In the genomic region with DNA sequence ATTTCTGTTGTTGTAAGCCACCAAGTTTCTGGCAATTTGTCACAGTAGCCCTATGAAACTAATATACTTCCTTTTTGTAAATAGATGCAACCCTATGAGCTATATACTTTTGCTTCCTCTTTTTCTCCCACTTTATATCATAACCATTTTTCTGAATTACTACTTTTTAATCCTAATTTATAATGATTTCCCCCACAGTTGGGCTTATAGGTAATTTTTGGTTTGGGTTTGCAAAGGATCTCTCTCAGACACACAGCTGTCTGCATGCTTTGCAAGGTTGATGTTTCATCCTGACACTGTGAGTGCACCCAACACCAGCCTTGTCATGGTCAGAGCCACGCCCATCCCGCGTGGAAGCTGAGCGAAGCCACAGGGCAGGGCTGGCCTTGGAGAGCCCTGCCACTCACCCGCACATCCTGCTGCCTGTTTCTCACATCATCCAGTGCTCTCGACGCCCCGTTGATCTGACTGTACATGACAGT, we compare ENCODE assay signal across 8 cellular contexts. TPM values are rescaled to one million over a fixed set of nuclear protein-coding genes. Genes with fewer than 3 reads are reported as not detected.
DNase-seq lines count a peak whose midpoint lies in the region; ATAC-seq and TF ChIP-seq lines count a peak whose summit lies in the region.

No MANE protein-coding gene starts in this region.

- H3K9me3 ChIP-seq in Karpas-422 (ENCODE audit: low read length), result no peaks in the 10 kb centered on the region
- H3K9me3 ChIP-seq in hepatocyte (ENCODE audit: low read depth), result no peaks in the 10 kb centered on the region

- intact Hi-C loops in sciatic nerve (cut with DNase I), result no loop called here

- no peak for TF ChIP-seq POLR2A in GM18505 (IDR thresholded peaks at IDR 0.05; ENCODE audit: borderline replicate concordance, extremely low read depth, insufficient read depth, insufficient read length)

- H3K4me3 Mint-ChIP-seq in activated naive CD4-positive, alpha-beta T cell treated with anti-CD3 and anti-CD28 coated beads, Interleukin-2, amount 10 ng/mL, durations not matched to agents 7 days and 5 days, result no peak overlapping the region
- no peak overlapping the region for H3K4me3 Mint-ChIP-seq in endothelial cell (ENCODE audit: unreplicated experiment)

- peak; percentile 87 for DNase-seq in Karpas-422
- peak; percentile 68 for DNase-seq in activated naive CD4-positive, alpha-beta T cell treated with anti-CD3 and anti-CD28 coated beads, Interleukin-2, amount 10 ng/mL, durations not matched to agents 7 days and 5 days
- DNase-seq in sciatic nerve (ENCODE audit: low spot score), result peak; percentile 67
- no peak for DNase-seq in hepatocyte (ENCODE audit: low spot score)
- DNase-seq in NCI-H2196 (lab: John Stamatoyannopoulos, UW; ENCODE audit: unreplicated experiment), result no peak
- DNase-seq in endothelial cell (ENCODE audit: low spot score), result no peak

- H4K20me1 ChIP-seq in Karpas-422 (ENCODE audit: insufficient read depth, low read depth, low read length) (peaks cover 8% of the 10 kb centered on the region; the same call in 1 of the 2 replicates), hepatocyte (ENCODE audit: insufficient read depth, poor library complexity, severe bottlenecking) (peaks cover 6% of the 10 kb centered on the region)

- WGBS in hepatocyte (ENCODE audit: low lambda C conversion rate, missing lambda C conversion rate), result 92% methylated on average over 8 of the region's 8 CpGs

- peaks cover 69% of the 10 kb centered on the region for H3K36me3 Mint-ChIP-seq in activated naive CD4-positive, alpha-beta T cell treated with anti-CD3 and anti-CD28 coated beads, Interleukin-2, amount 10 ng/mL, durations not matched to agents 7 days and 5 days
- peaks cover 11% of the 10 kb centered on the region for H3K36me3 Mint-ChIP-seq in endothelial cell (ENCODE audit: low read depth, unreplicated experiment)

- CTCF ChIA-PET in activated naive CD4-positive, alpha-beta T cell treated with anti-CD3 and anti-CD28 coated beads, Interleukin-2, amount 10 ng/mL, durations not matched to agents 7 days and 5 days (lab: Charles Lee), result no interaction called here

- H3K27me3 ChIP-seq in Karpas-422 (ENCODE audit: low read length) (no peaks in the 10 kb centered on the region), hepatocyte (no peaks in the 10 kb centered on the region)

- peak overlapping the region; percentile 25; the same call in 1 of the 2 replicates for H3K4me3 ChIP-seq in Karpas-422 (ENCODE audit: low read length)
- H3K4me3 ChIP-seq in hepatocyte, result no peak overlapping the region

- TF ChIP-seq CTCF in hepatocyte (IDR thresholded peaks at IDR 0.05; ENCODE audit: poor library complexity), result no peak
- TF ChIP-seq CTCF in endothelial cell (IDR thresholded peaks at IDR 0.05; ENCODE audit: unreplicated experiment), result no peak

- H3K27ac Mint-ChIP-seq in activated naive CD4-positive, alpha-beta T cell treated with anti-CD3 and anti-CD28 coated beads, Interleukin-2, amount 10 ng/mL, durations not matched to agents 7 days and 5 days, result peak overlapping the region; percentile 86
- H3K27ac Mint-ChIP-seq in endothelial cell (ENCODE audit: unreplicated experiment), result no peak overlapping the region

- H3K9me2 ChIP-seq in Karpas-422 (replicated peaks; ENCODE audit: insufficient read depth, low read length) (no peaks in the 10 kb centered on the region), hepatocyte (replicated peaks; ENCODE audit: insufficient read depth) (no peaks in the 10 kb centered on the region)

- H3K79me2 ChIP-seq in Karpas-422 (ENCODE audit: low read length) (peaks cover 44% of the 10 kb centered on the region), hepatocyte (peaks cover 43% of the 10 kb centered on the region)

- ATAC-seq in GM18505 (IDR thresholded peaks at IDR 0.05; ENCODE audit: unreplicated experiment), result peak; percentile 85
- peak; percentile 87 for ATAC-seq in GM21619 (IDR thresholded peaks at IDR 0.05; ENCODE audit: unreplicated experiment)
- peak; percentile 44 for ATAC-seq in sciatic nerve

- no peaks in the 10 kb centered on the region for H3K27me3 Mint-ChIP-seq in activated naive CD4-positive, alpha-beta T cell treated with anti-CD3 and anti-CD28 coated beads, Interleukin-2, amount 10 ng/mL, durations not matched to agents 7 days and 5 days
- H3K27me3 Mint-ChIP-seq in endothelial cell (ENCODE audit: unreplicated experiment), result peaks cover 4% of the 10 kb centered on the region

- peak overlapping the region; percentile 59 for H3K4me2 ChIP-seq in Karpas-422 (ENCODE audit: low read depth, low read length, poor library complexity, severe bottlenecking)
- H3K4me2 ChIP-seq in hepatocyte, result no peak overlapping the region

- H3K36me3 ChIP-seq in Karpas-422 (ENCODE audit: insufficient read depth, low read length) (peaks cover 33% of the 10 kb centered on the region), hepatocyte (replicated peaks; ENCODE audit: insufficient read depth, low read depth) (no peaks in the 10 kb centered on the region)

- H3K4me1 Mint-ChIP-seq in activated naive CD4-positive, alpha-beta T cell treated with anti-CD3 and anti-CD28 coated beads, Interleukin-2, amount 10 ng/mL, durations not matched to agents 7 days and 5 days, result peaks cover 57% of the 10 kb centered on the region
- H3K4me1 Mint-ChIP-seq in endothelial cell (ENCODE audit: unreplicated experiment), result peaks cover 2% of the 10 kb centered on the region

- H3K9ac ChIP-seq in Karpas-422 (ENCODE audit: low read length), result peak overlapping the region; percentile 46; the same call in 1 of the 2 replicates

- H3K27ac ChIP-seq in Karpas-422 (ENCODE audit: low read length), result peak overlapping the region; percentile 82
- H3K27ac ChIP-seq in hepatocyte, result no peak overlapping the region

- H3K4me1 ChIP-seq in Karpas-422 (ENCODE audit: low read length) (peaks cover 58% of the 10 kb centered on the region), hepatocyte (ENCODE audit: insufficient read depth) (peaks cover 10% of the 10 kb centered on the region)

- H2AFZ ChIP-seq in Karpas-422 (ENCODE audit: low read length) (no peak overlapping the region), hepatocyte (no peak overlapping the region)

- no peaks in the 10 kb centered on the region for H3K9me3 Mint-ChIP-seq in activated naive CD4-positive, alpha-beta T cell treated with anti-CD3 and anti-CD28 coated beads, Interleukin-2, amount 10 ng/mL, durations not matched to agents 7 days and 5 days
- no peaks in the 10 kb centered on the region for H3K9me3 Mint-ChIP-seq in endothelial cell (ENCODE audit: unreplicated experiment)

RNA-seq across cellular contexts. Expression of a gene that starts 5.7 kb away (rescaled TPM):
- total RNA-seq in Karpas-422 (2014; rRNA removed; shearing (Covaris generic); ENCODE audit: low replicate concordance), result 42.4 and 49.0 TPM in 2 replicates
- total RNA-seq in sciatic nerve, result 51.5 TPM
- total RNA-seq in hepatocyte, result 24.6 and 26.3 TPM in 2 replicates
- 9.1 and 11.4 TPM in 2 replicates for polyA plus RNA-seq in hepatocyte
- 13.8 TPM for total RNA-seq in endothelial cell (ENCODE audit: unreplicated experiment)

RNA-seq across cellular contexts. Expression of a gene that starts 52.7 kb away (rescaled TPM):
- 14.6 and 16.4 TPM in 2 replicates for total RNA-seq in Karpas-422 (2014; rRNA removed; shearing (Covaris generic); ENCODE audit: low replicate concordance)
- 13.7 TPM for total RNA-seq in sciatic nerve
- total RNA-seq in hepatocyte, result 19.8 and 21.0 TPM in 2 replicates
- 12.9 and 18.4 TPM in 2 replicates for polyA plus RNA-seq in hepatocyte
- total RNA-seq in endothelial cell (ENCODE audit: unreplicated experiment), result 14.6 TPM

Comparison
In these comparisons a context has a peak if more than half of its experiments do, and no peak if none do; other contexts are left out.
1. DNase-seq: peak in Karpas-422 (single experiment), activated naive CD4-positive, alpha-beta T cell treated with anti-CD3 and anti-CD28 coated beads, Interleukin-2, amount 10 ng/mL, durations not matched to agents 7 days and 5 days (single experiment) and sciatic nerve (single experiment); none in hepatocyte (single experiment), NCI-H2196 (single experiment) and endothelial cell (single experiment).
2. Peak in every context shown above with its lines, with median percentiles within 50 percentile points of each other: ATAC-seq.